ENCODE assay signal across 1 cellular context in genomic region chr5:40962207-40962955, GRCh38.
TF ChIP-seq lines count a peak whose summit lies in the region.

No MANE protein-coding gene starts in this region.

TF ChIP-seq in SK-N-SH treated with all-trans-retinoic acid at 6 μM for 48 hours, 23 proteins besides CTCF, POLR2A, EP300 and RAD21 (continued from another document):
- TF ChIP-seq PATZ1 (CRISPR knock-in tag; IDR thresholded peaks at IDR 0.05; ENCODE audit: borderline replicate concordance) (no peak), ZFP3 (CRISPR knock-in tag; IDR thresholded peaks at IDR 0.05) (no peak), CSDC2 (CRISPR knock-in tag; IDR thresholded peaks at IDR 0.05) (no peak), ZNF565 (CRISPR knock-in tag; conservative IDR thresholded peaks at IDR 0.05; ENCODE audit: low read depth) (no peak), BACH2 (CRISPR knock-in tag; IDR thresholded peaks at IDR 0.05; ENCODE audit: borderline replicate concordance) (no peak), TCF4 (CRISPR knock-in tag; IDR thresholded peaks at IDR 0.05; ENCODE audit: borderline replicate concordance) (no peak)
